14 cellular contexts compared by ENCODE assay signal in the genomic region with DNA sequence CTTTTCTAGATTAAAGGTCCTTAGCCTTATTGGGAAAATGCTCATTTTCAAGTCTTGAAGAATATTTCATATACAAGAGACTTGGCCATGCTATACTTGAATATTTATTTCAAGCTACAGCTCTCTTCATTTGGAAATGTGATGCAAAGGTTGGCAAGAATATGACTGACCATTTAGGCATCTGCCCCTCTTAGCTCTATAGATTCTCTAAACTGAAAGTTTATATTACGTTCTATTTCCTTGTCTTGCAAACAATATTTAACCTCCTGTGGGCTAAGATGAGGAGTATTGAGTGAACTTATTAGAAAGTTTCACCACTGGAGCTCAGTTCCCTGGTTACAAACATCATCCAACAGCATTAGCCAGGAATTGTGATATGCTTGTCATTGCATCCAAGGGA.
DNase-seq lines count a peak whose midpoint lies in the region; ATAC-seq and TF ChIP-seq lines count a peak whose summit lies in the region.
"Had no signal": no experiment of that assay in that cellular context is flagged by ENCODE, and none has a peak within 500 bp of the region (broad histone marks: within the 10 kb centered on the region; RNA-seq: fewer than 3 reads in every experiment).

No MANE protein-coding gene starts in this region.

- H4K20me1 ChIP-seq in PC-3 (ENCODE audit: low read length) = no peaks in the 10 kb centered on the region
- H4K20me1 ChIP-seq: BLaER1 had no signal

- H3K4me1 ChIP-seq in ACC112 (ENCODE audit: control insufficient read depth, insufficient read depth, low read length, unreplicated experiment) = peaks cover 10% of the 10 kb centered on the region
- H3K4me1 ChIP-seq in PC-3 (ENCODE audit: insufficient read depth, low read length) = no peaks in the 10 kb centered on the region

- no peak for TF ChIP-seq CTCF in PC-3 (conservative IDR thresholded peaks at IDR 0.05; ENCODE audit: low read depth, low read length)

- H3K27me3 ChIP-seq in ACC112 (ENCODE audit: insufficient read depth, low read length) (no peaks in the 10 kb centered on the region), PC-3 (ENCODE audit: low read length) (no peaks in the 10 kb centered on the region)
- H3K27me3 ChIP-seq: BLaER1 had no signal

- H3K9ac ChIP-seq in PC-3 (ENCODE audit: low read length) = 0 out of 2 replicates have a peak overlapping the region, but pooled peaks have one; percentile 3
- H3K9ac ChIP-seq: BLaER1 had no signal

- H3K27ac ChIP-seq in ACC112 (ENCODE audit: low read depth, low read length) (peak overlapping the region; percentile 52; the same call in 1 of the 2 replicates), PC-3 (ENCODE audit: low read length) (no peak overlapping the region), epithelial cell of prostate (peak overlapping the region; percentile 24)
- H3K27ac ChIP-seq: 22Rv1, BLaER1 had no signal

- H3K9me2 ChIP-seq in PC-3 (replicated peaks; ENCODE audit: low read length) = no peaks in the 10 kb centered on the region

- BruUV-seq in PC-3 (replicated peaks; lab: Mats Ljungman, UMichigan) = no TSS peak

- DNase-seq in PC-3 = no peak
- DNase-seq in epithelial cell of prostate (ENCODE audit: low read depth, low spot score) = no peak
- peak; percentile 1 for DNase-seq in kidney tubule cell (ENCODE audit: low spot score)
- DNase-seq in NCI-H226 = no peak
- no peak for DNase-seq in left lobe of liver (ENCODE audit: low spot score)
- DNase-seq in stimulated activated CD4-positive, alpha-beta T cell treated with anti-CD3 and anti-CD28 coated beads, Interleukin-2, amount 100 ng/mL, for 48 hours = no peak
- DNase-seq: AML-193, DMS53, GOT3, H9 had no signal

- H3K79me2 ChIP-seq in ACC112 (ENCODE audit: control insufficient read depth, insufficient read depth, low read length, unreplicated experiment) (no peaks in the 10 kb centered on the region), PC-3 (ENCODE audit: low read length) (no peaks in the 10 kb centered on the region)

- H2AFZ ChIP-seq in ACC112 (ENCODE audit: low read length, unreplicated experiment) = peak overlapping the region; percentile 16
- no peak overlapping the region for H2AFZ ChIP-seq in PC-3 (ENCODE audit: low read length)

- no peaks in the 10 kb centered on the region for H3F3A ChIP-seq in PC-3 (ENCODE audit: low read length, unreplicated experiment)

- ATAC-seq in PC-3 (no peak), left lobe of liver (no peak)
- ATAC-seq: HepG2 had no signal

- H3K4me3 ChIP-seq in ACC112 (ENCODE audit: low read depth, low read length) = no peak overlapping the region
- H3K4me3 ChIP-seq in PC-3 (ENCODE audit: low read length) = no peak overlapping the region
- H3K4me3 ChIP-seq: BLaER1 had no signal

- intact Hi-C loops in PC-3 (cut with micrococcal nuclease) = no loop called here

- H3K4me2 ChIP-seq in PC-3 (ENCODE audit: low read length) = no peak overlapping the region
- H3K4me2 ChIP-seq: BLaER1 had no signal

- POLR2A ChIA-PET in PC-3 (lab: Charles Lee; ENCODE audit: unreplicated experiment) = no interaction called here

- no peaks in the 10 kb centered on the region for H3K36me3 ChIP-seq in ACC112 (ENCODE audit: insufficient read depth, low read length)
- no peaks in the 10 kb centered on the region for H3K36me3 ChIP-seq in PC-3 (ENCODE audit: low read depth, low read length)
- H3K36me3 ChIP-seq: BLaER1 had no signal

- no peaks in the 10 kb centered on the region for H3K9me3 ChIP-seq in PC-3 (ENCODE audit: low read length)
- H3K9me3 ChIP-seq: BLaER1 had no signal

- CTCF ChIA-PET in PC-3 (lab: Charles Lee) = no interaction called here
